8 cellular contexts compared by ENCODE assay signal in the genomic region with DNA sequence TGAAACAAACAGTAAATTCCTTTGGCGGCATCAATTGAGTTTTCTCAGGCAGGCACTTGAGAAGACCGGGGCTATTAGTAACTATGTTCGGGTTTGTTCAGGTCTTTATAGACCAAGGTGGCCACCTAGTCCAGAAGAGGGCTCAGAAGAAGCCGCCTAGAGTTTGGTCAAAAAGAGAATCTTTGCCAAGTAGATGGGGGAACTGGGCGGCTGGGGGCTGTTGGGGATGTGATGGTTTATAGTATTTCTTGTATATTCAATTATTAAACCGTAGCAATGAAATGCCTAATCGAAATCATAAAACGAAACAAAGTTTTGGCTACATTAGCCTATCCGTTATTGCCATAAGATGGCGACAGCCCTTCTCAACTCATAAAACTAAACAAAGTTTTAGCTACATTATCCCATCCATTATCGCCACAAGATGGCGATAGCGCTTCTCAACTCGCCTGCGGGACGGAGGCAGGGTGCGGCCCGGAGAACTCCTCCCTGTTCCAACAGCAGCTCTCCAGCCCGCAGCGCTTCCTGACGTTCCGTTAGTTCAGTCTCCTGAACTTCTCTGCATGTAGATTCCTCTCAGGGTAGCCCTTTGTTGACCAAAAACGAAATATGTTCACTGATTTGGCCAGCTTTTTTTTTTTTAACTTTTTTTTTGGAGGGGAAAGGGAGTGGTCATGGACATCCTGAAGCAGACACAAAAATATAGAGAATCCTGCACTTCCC.
A peak's percentile ranks its signal among the peaks of the same experiment; 100 is the strongest.
DNase-seq lines count a peak whose midpoint lies in the region; ATAC-seq and TF ChIP-seq lines count a peak whose summit lies in the region.

No MANE protein-coding gene starts in this region.

- no peaks in the 10 kb centered on the region for H3K36me3 Mint-ChIP-seq in T-helper 17 cell (ENCODE audit: low read depth)

- peak; percentile 94 for DNase-seq in Karpas-422
- peak; percentile 63 to 73 (median 68) for DNase-seq in T-helper 17 cell
- DNase-seq in anterior cingulate cortex (lab: John Stamatoyannopoulos, UW), result peak in 45 of 58 donors; percentile 0 to 69 (median 32)
- peak; percentile 55 to 71 for DNase-seq in hippocampal formation (lab: John Stamatoyannopoulos, UW)
- peak; percentile 95 for DNase-seq in sigmoid colon
- DNase-seq in cortex of kidney (lab: John Stamatoyannopoulos, UW), result no peak

- peak overlapping the region; percentile 64 for H3K9ac ChIP-seq in Karpas-422 (ENCODE audit: low read length)

- WGBS in sigmoid colon, 2 donors, result 17 to 18% methylated on average over 23 of the region's 23 CpGs

- peak overlapping the region; percentile 82 for H3K4me2 ChIP-seq in DOHH2 (ENCODE audit: low read length)
- H3K4me2 ChIP-seq in Karpas-422 (ENCODE audit: low read depth, low read length, poor library complexity, severe bottlenecking), result peak overlapping the region; percentile 77

- H3K4me3 ChIP-seq in DOHH2 (ENCODE audit: low read length) (peak overlapping the region; percentile 66), Karpas-422 (ENCODE audit: low read length) (peak overlapping the region; percentile 60), sigmoid colon (peak overlapping the region in 3 of 4 donors; percentile 31 to 42 (median 38))

- peak overlapping the region; percentile 88 for H2AFZ ChIP-seq in Karpas-422 (ENCODE audit: low read length)

- TF ChIP-seq POLR2A in sigmoid colon (IDR thresholded peaks at IDR 0.05), result no peak

- H3K36me3 ChIP-seq in DOHH2 (ENCODE audit: control insufficient read depth, low read length) (peaks cover 7% of the 10 kb centered on the region; the same call in 1 of the 2 replicates), Karpas-422 (ENCODE audit: insufficient read depth, low read length) (0 out of 2 replicates have a peak, but pooled peaks cover 5% of the 10 kb centered on the region), sigmoid colon (no peaks in the 10 kb centered on the region)

- TF ChIP-seq CTCF in DOHH2 (IDR thresholded peaks at IDR 0.05; ENCODE audit: low read depth, low read length, poor library complexity, severe bottlenecking) (peak; percentile 76), sigmoid colon (IDR thresholded peaks at IDR 0.05) (peak in 3 of 4 experiments; percentile 63 to 77 (median 77))

- ATAC-seq in GM21717 (IDR thresholded peaks at IDR 0.05; ENCODE audit: unreplicated experiment), result peak; percentile 47
- ATAC-seq in T-helper 17 cell, result peak; percentile 83

- peaks cover 11% of the 10 kb centered on the region for H3K4me1 Mint-ChIP-seq in T-helper 17 cell

- no peak for TF ChIP-seq EP300 in sigmoid colon (IDR thresholded peaks at IDR 0.05)

- intact Hi-C loops in sigmoid colon (cut with DNase I), result loop anchor here (2.0 to 5.0 kb wide), 3 partner anchors 32 to 775 kb away; no protein-coding TSS in a partner anchor

- H3K27ac Mint-ChIP-seq in T-helper 17 cell, result peak overlapping the region; percentile 79

- H3K4me1 ChIP-seq in DOHH2 (ENCODE audit: control insufficient read depth, low read length) (peaks cover 54% of the 10 kb centered on the region), Karpas-422 (ENCODE audit: low read length) (peaks cover 38% of the 10 kb centered on the region), sigmoid colon (peaks cover 0 to 6% (median under 1%) of the 10 kb centered on the region in 4 donors)

- H3K27ac ChIP-seq in DOHH2 (ENCODE audit: low read depth, low read length) (peak overlapping the region; percentile 99), Karpas-422 (ENCODE audit: low read length) (no peak overlapping the region), sigmoid colon (peak overlapping the region; percentile 66 to 79 (median 70))

- H3K27me3 Mint-ChIP-seq in T-helper 17 cell, result no peaks in the 10 kb centered on the region

- H4K20me1 ChIP-seq in DOHH2 (ENCODE audit: control insufficient read depth, insufficient read depth, low read depth, low read length) (no peaks in the 10 kb centered on the region), Karpas-422 (ENCODE audit: insufficient read depth, low read depth, low read length) (no peaks in the 10 kb centered on the region)

- no peaks in the 10 kb centered on the region for H3K9me3 ChIP-seq in DOHH2 (ENCODE audit: control insufficient read depth, insufficient read depth, low read length)
- H3K9me3 ChIP-seq in Karpas-422 (ENCODE audit: low read length), result no peaks in the 10 kb centered on the region
- no peaks in the 10 kb centered on the region for H3K9me3 ChIP-seq in T-helper 17 cell (ENCODE audit: control insufficient read depth, low read length, poor library complexity, severe bottlenecking)
- no peaks in the 10 kb centered on the region for H3K9me3 ChIP-seq in sigmoid colon

- no peaks in the 10 kb centered on the region for H3K79me2 ChIP-seq in DOHH2 (ENCODE audit: control insufficient read depth, low read length)
- H3K79me2 ChIP-seq in Karpas-422 (ENCODE audit: low read length), result no peaks in the 10 kb centered on the region

- no peaks in the 10 kb centered on the region for H3K27me3 ChIP-seq in DOHH2 (ENCODE audit: control insufficient read depth, low read length)
- no peaks in the 10 kb centered on the region for H3K27me3 ChIP-seq in Karpas-422 (ENCODE audit: low read length)
- no peaks in the 10 kb centered on the region for H3K27me3 ChIP-seq in sigmoid colon

- H3F3A ChIP-seq in DOHH2 (ENCODE audit: control insufficient read depth, insufficient read depth), result peaks cover 34% of the 10 kb centered on the region

- H3K9me2 ChIP-seq in DOHH2 (replicated peaks; ENCODE audit: control insufficient read depth, low read length), result no peaks in the 10 kb centered on the region
- no peaks in the 10 kb centered on the region for H3K9me2 ChIP-seq in Karpas-422 (replicated peaks; ENCODE audit: insufficient read depth, low read length)

- peak overlapping the region; percentile 71 for H3K4me3 Mint-ChIP-seq in T-helper 17 cell
